In the genomic region with DNA sequence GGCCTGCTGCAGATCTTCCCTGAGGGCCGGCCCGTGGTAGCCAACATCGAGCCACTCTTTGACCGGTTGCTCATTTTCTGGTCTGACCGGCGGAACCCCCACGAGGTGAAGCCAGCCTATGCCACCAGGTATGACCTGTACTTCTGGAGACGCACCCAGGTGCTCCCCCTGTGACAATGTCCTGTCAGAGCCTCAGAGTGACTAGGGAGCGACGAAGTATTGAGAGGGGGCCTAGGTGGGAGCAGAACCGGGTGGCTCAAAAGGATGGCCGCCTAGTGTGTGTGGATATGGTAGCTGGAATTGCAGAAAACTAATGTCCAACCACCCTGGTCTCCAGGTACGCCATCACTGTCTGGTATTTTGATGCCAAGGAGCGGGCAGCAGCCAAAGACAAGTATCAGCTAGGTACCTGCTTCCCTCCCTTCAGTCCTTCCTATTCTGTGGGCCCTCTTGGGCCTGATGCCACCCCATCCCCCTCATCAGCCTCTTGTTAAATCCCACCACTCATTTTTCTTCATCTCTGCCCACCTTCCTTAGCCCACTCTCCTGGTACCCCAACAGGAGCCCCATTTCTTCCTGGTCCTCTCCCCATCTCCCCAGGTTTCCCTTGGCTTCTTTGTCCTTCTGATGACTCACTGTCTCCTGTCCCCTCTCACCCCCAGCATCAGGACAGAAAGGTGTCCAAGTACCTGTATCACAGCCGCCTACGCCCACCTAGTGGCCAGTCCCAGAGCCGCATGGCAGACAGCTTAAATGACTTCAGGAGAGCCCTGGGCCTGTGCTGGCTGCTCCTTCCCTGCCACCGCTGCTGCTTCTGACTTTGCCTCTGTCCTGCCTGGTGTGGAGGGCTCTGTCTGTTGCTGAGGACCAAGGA, we compare ENCODE assay signal across 8 cellular contexts. TPM values are rescaled to one million over a fixed set of nuclear protein-coding genes. Genes with fewer than 3 reads are reported as not detected.
A peak's percentile ranks its signal among the peaks of the same experiment; 100 is the strongest.
DNase-seq lines count a peak whose midpoint lies in the region; ATAC-seq and TF ChIP-seq lines count a peak whose summit lies in the region.

No MANE protein-coding gene starts in this region.

- peak overlapping the region; percentile 96 for H3K27ac Mint-ChIP-seq in activated naive CD8-positive, alpha-beta T cell

- no peaks in the 10 kb centered on the region for H3K9me3 Mint-ChIP-seq in activated naive CD8-positive, alpha-beta T cell (ENCODE audit: low read depth)

- TF ChIP-seq CTCF in 22Rv1 (IDR thresholded peaks at IDR 0.05) (peak; percentile 27), GM12872 (IDR thresholded peaks at IDR 0.05; ENCODE audit: insufficient read depth, low read depth, low read length) (peak; percentile 43)

- DNase-seq in EL, result no peak
- DNase-seq in stimulated activated CD4-positive, alpha-beta T cell treated with anti-CD3 and anti-CD28 coated beads, Interleukin-4, amount 100 ng/mL, for 4 hours, result no peak
- DNase-seq in mucosa of gallbladder (ENCODE audit: low spot score), result no peak

- H3K27me3 Mint-ChIP-seq in activated naive CD8-positive, alpha-beta T cell, result no peaks in the 10 kb centered on the region

- H3K27ac ChIP-seq in 22Rv1 (no peak overlapping the region), layer of hippocampus (ENCODE audit: low read depth, low read length) (peak overlapping the region; percentile 93)

- H3K4me1 Mint-ChIP-seq in activated naive CD8-positive, alpha-beta T cell (ENCODE audit: low read depth), result peaks cover 80% of the 10 kb centered on the region

- peaks cover 5% of the 10 kb centered on the region for H3K36me3 Mint-ChIP-seq in activated naive CD8-positive, alpha-beta T cell

- no peak for ATAC-seq in HG03095 (IDR thresholded peaks at IDR 0.05; ENCODE audit: unreplicated experiment)

- no peaks in the 10 kb centered on the region for H3K27me3 ChIP-seq in layer of hippocampus (ENCODE audit: control insufficient read depth, insufficient read depth, low read length)

- H3K4me3 Mint-ChIP-seq in activated naive CD8-positive, alpha-beta T cell, result peak overlapping the region; percentile 94

RNA-seq across cellular contexts. Expression of a gene that starts 8.4 kb away (rescaled TPM):
- total RNA-seq in mucosa of gallbladder, result 114 TPM

RNA-seq across cellular contexts. Expression of a gene that starts 29.3 kb away (rescaled TPM):
- 54.4 TPM for total RNA-seq in mucosa of gallbladder

RNA-seq across cellular contexts. Expression of a gene that starts 32.1 kb away (rescaled TPM):
- total RNA-seq in mucosa of gallbladder, result 4.5 TPM

RNA-seq across cellular contexts. Expression of a gene that starts 42.9 kb away (rescaled TPM):
- total RNA-seq in mucosa of gallbladder, result 1.9 TPM

RNA-seq across cellular contexts. Expression of a gene that starts 56.4 kb away (rescaled TPM):
- total RNA-seq in mucosa of gallbladder, result 58.1 TPM
